In the genomic region with DNA sequence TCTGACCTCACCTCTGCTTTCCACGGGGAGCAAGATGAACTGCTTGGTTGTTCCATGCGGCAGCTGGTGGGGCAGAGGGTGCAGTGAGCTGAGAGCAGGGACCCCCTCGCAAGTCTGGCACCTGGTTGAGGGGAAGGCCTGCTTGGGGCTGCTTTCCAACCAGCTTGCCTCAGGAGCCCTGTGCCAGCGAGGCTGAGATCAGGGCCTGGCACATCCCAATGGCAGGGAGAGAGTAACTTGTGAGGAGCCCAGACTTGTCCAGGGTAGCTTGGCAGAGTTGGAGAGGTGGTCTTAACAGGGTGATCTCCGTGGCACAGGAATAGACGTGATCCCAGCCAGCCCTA, we compare ENCODE assay signal across 18 cellular contexts.
DNase-seq lines count a peak whose midpoint lies in the region; ATAC-seq and TF ChIP-seq lines count a peak whose summit lies in the region.
"Had no signal": no experiment of that assay in that cellular context is flagged by ENCODE, and none has a peak within 500 bp of the region (broad histone marks: within the 10 kb centered on the region; RNA-seq: fewer than 3 reads in every experiment).

No MANE protein-coding gene starts in this region.

- H3K36me3 ChIP-seq in breast epithelium (no peaks in the 10 kb centered on the region), hepatocyte (replicated peaks; ENCODE audit: insufficient read depth, low read depth) (no peaks in the 10 kb centered on the region), suprapubic skin (no peaks in the 10 kb centered on the region)

- H3K9me3 ChIP-seq in breast epithelium: no peaks in the 10 kb centered on the region
- no peaks in the 10 kb centered on the region for H3K9me3 ChIP-seq in hepatocyte (ENCODE audit: low read depth)
- H3K9me3 ChIP-seq in suprapubic skin: no peaks in the 10 kb centered on the region

- TF ChIP-seq CTCF in MCF 10A (IDR thresholded peaks at IDR 0.05; ENCODE audit: unreplicated experiment): no peak
- TF ChIP-seq CTCF in breast epithelium (IDR thresholded peaks at IDR 0.05): no peak
- no peak for TF ChIP-seq CTCF in hepatocyte (IDR thresholded peaks at IDR 0.05; ENCODE audit: poor library complexity)
- TF ChIP-seq CTCF in suprapubic skin (IDR thresholded peaks at IDR 0.05): no peak

- no peak for DNase-seq in MCF 10A (ENCODE audit: unreplicated experiment)
- no peak for DNase-seq in breast epithelium (ENCODE audit: low spot score in 2 of 2)
- DNase-seq in activated CD4-positive, alpha-beta memory T cell treated with anti-CD3 and anti-CD28 coated beads for 36 hours: no peak
- DNase-seq in hepatocyte (ENCODE audit: low spot score): no peak
- DNase-seq in suprapubic skin (ENCODE audit: low spot score in 2 of 2): no peak
- DNase-seq: activated effector memory CD4-positive, alpha-beta T cell treated with Interleukin-2 at 50 U/mL for 16 hours; endodermal cell; glutamatergic neuron; Kasumi-1; left ventricle myocardium superior; NCI-H1092 treated with DMSO at 0.1 percent for 48 hours; NCI-H2107; NCI-H510A treated with DMSO at 0.1 percent for 48 hours; nucleus accumbens; stimulated activated CD8-positive, alpha-beta memory T cell treated with anti-CD3 and anti-CD28 coated beads, Interleukin-4, amount 100 ng/mL, for 48 hours had no signal

- CTCF ChIA-PET in MCF 10A (lab: Yijun Ruan, JAX): interaction anchor here (0.7 to 0.8 kb wide), 3 partner anchors 67 to 112 kb away, joined by 3 to 4 read pairs (median 4); no protein-coding TSS in a partner anchor
- CTCF ChIA-PET in activated CD4-positive, alpha-beta memory T cell treated with anti-CD3 and anti-CD28 coated beads for 36 hours (lab: Charles Lee): interaction anchor here (1.4 to 3.3 kb wide), 6 partner anchors 17 to 75 kb away, joined by 3 to 16 read pairs (median 6); a partner anchor contains a TSS

- POLR2A ChIA-PET in MCF 10A (lab: Yijun Ruan, JAX): interaction anchor here (0.7 to 1.0 kb wide), 2 partner anchors 22 to 85 kb away, joined by 3 read pairs; no protein-coding TSS in a partner anchor
- POLR2A ChIA-PET in activated CD4-positive, alpha-beta memory T cell treated with anti-CD3 and anti-CD28 coated beads for 36 hours (lab: Charles Lee): interaction anchor here (1.3 to 3.1 kb wide), 4 partner anchors 50 to 75 kb away, joined by 4 to 14 read pairs (median 10); a partner anchor contains a TSS

- BruUV-seq in MCF 10A (replicated peaks; lab: Mats Ljungman, UMichigan): no TSS peak

- no peak for TF ChIP-seq POLR2A in breast epithelium (IDR thresholded peaks at IDR 0.05)
- TF ChIP-seq POLR2A in suprapubic skin (IDR thresholded peaks at IDR 0.05): no peak

- ATAC-seq in GM21390 (IDR thresholded peaks at IDR 0.05; ENCODE audit: unreplicated experiment) (no peak), HG03108 (IDR thresholded peaks at IDR 0.05; ENCODE audit: unreplicated experiment) (no peak), HG03159 (IDR thresholded peaks at IDR 0.05; ENCODE audit: unreplicated experiment) (no peak)
- ATAC-seq: left ventricle myocardium superior had no signal

- H3K27me3 Mint-ChIP-seq in MCF 10A (ENCODE audit: insufficient read depth, unreplicated experiment): no peaks in the 10 kb centered on the region
- no peaks in the 10 kb centered on the region for H3K27me3 Mint-ChIP-seq in activated CD4-positive, alpha-beta memory T cell treated with anti-CD3 and anti-CD28 coated beads for 36 hours

- H3K4me3 ChIP-seq in breast epithelium: no peak overlapping the region
- no peak overlapping the region for H3K4me3 ChIP-seq in hepatocyte
- H3K4me3 ChIP-seq in suprapubic skin: no peak overlapping the region

- no peak overlapping the region for H3K4me2 ChIP-seq in hepatocyte

- H3K36me3 Mint-ChIP-seq in MCF 10A (ENCODE audit: insufficient read depth, unreplicated experiment): no peaks in the 10 kb centered on the region
- H3K36me3 Mint-ChIP-seq in activated CD4-positive, alpha-beta memory T cell treated with anti-CD3 and anti-CD28 coated beads for 36 hours: peaks cover 9% of the 10 kb centered on the region

- no peak for TF ChIP-seq EP300 in suprapubic skin (IDR thresholded peaks at IDR 0.05)

- H3K9me3 Mint-ChIP-seq in MCF 10A (ENCODE audit: unreplicated experiment): no peaks in the 10 kb centered on the region
- no peaks in the 10 kb centered on the region for H3K9me3 Mint-ChIP-seq in activated CD4-positive, alpha-beta memory T cell treated with anti-CD3 and anti-CD28 coated beads for 36 hours

- WGBS in hepatocyte (ENCODE audit: low lambda C conversion rate, missing lambda C conversion rate): 79% methylated on average over 6 of the region's 6 CpGs
- 49% methylated on average over 6 of the region's 6 CpGs for WGBS in suprapubic skin

- H3K27ac Mint-ChIP-seq in MCF 10A (ENCODE audit: low read depth, unreplicated experiment): peak overlapping the region; percentile 84
- peak overlapping the region; percentile 82 for H3K27ac Mint-ChIP-seq in activated CD4-positive, alpha-beta memory T cell treated with anti-CD3 and anti-CD28 coated beads for 36 hours
- H3K27ac Mint-ChIP-seq: endodermal cell had no signal

- H3K9me2 ChIP-seq in hepatocyte (replicated peaks; ENCODE audit: insufficient read depth): no peaks in the 10 kb centered on the region

- intact Hi-C loops in MCF 10A (cut with micrococcal nuclease): no loop called here
- intact Hi-C loops in breast epithelium (cut with DNase I; ENCODE audit: low total_unique reads): no loop called here
- intact Hi-C loops in activated CD4-positive, alpha-beta memory T cell treated with anti-CD3 and anti-CD28 coated beads for 36 hours (cut with micrococcal nuclease): loop anchor here (1.0 to 5.0 kb wide), 8 partner anchors 49 to 1895 kb away; no protein-coding TSS in a partner anchor

- H3K4me1 Mint-ChIP-seq in MCF 10A (ENCODE audit: insufficient read depth, unreplicated experiment): peaks cover 26% of the 10 kb centered on the region
- peaks cover 95% of the 10 kb centered on the region for H3K4me1 Mint-ChIP-seq in activated CD4-positive, alpha-beta memory T cell treated with anti-CD3 and anti-CD28 coated beads for 36 hours (ENCODE audit: low read depth)
- H3K4me1 Mint-ChIP-seq: endodermal cell had no signal

- H3K27me3 ChIP-seq in breast epithelium: no peaks in the 10 kb centered on the region
- H3K27me3 ChIP-seq in hepatocyte: no peaks in the 10 kb centered on the region
- H3K27me3 ChIP-seq in suprapubic skin: no peaks in the 10 kb centered on the region

- H3K4me1 ChIP-seq in breast epithelium (no peaks in the 10 kb centered on the region), hepatocyte (ENCODE audit: insufficient read depth) (peaks cover 20% of the 10 kb centered on the region), suprapubic skin (no peaks in the 10 kb centered on the region)

- no peak overlapping the region for H3K27ac ChIP-seq in breast epithelium
- peak overlapping the region; percentile 42 for H3K27ac ChIP-seq in hepatocyte
- H3K27ac ChIP-seq in suprapubic skin: peak overlapping the region; percentile 27

- H2AFZ ChIP-seq in hepatocyte: no peak overlapping the region

- H3K79me2 ChIP-seq in hepatocyte: peaks cover 16% of the 10 kb centered on the region

- no peak overlapping the region for H3K4me3 Mint-ChIP-seq in MCF 10A (ENCODE audit: unreplicated experiment)
- no peak overlapping the region for H3K4me3 Mint-ChIP-seq in activated CD4-positive, alpha-beta memory T cell treated with anti-CD3 and anti-CD28 coated beads for 36 hours
- H3K4me3 Mint-ChIP-seq: endodermal cell had no signal

- no peaks in the 10 kb centered on the region for H4K20me1 ChIP-seq in hepatocyte (ENCODE audit: insufficient read depth, poor library complexity, severe bottlenecking)

Comparison
In these comparisons a context has a peak if more than half of its experiments do, and no peak if none do; other contexts are left out.
1. H3K27ac ChIP-seq: peak in hepatocyte (single experiment) and suprapubic skin (single experiment); none in breast epithelium (0 of 2).